17 cellular contexts compared by ENCODE assay signal in the genomic region with DNA sequence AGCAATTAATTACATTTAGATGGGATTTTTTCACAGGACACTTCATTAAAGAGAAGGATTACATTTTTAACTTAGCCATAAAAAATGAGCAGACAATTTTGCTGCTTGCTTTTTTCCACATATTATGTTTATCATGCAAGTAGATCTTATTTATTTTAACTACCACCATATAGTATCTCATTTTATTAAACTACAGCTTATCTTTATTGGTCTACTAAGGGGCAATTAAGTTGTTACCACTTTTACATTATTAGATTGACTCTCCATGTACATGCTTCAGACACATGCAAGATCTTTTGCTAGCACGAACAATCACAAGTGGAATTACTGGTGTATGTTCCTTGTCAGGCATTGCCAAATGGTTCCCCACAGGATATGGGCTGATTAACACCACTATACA.
DNase-seq lines count a peak whose midpoint lies in the region; ATAC-seq, FAIRE-seq and TF ChIP-seq lines count a peak whose summit lies in the region.
"Had no signal": no experiment of that assay in that cellular context is flagged by ENCODE, and none has a peak within 500 bp of the region (broad histone marks: within the 10 kb centered on the region; RNA-seq: fewer than 3 reads in every experiment).

No MANE protein-coding gene starts in this region.

- no peaks in the 10 kb centered on the region for H3K79me2 ChIP-seq in endothelial cell of umbilical vein (ENCODE audit: control insufficient read depth, insufficient read depth, low read length)

- H3K4me3 ChIP-seq in endothelial cell of umbilical vein (replicated peaks in 1 of 3; ENCODE audit: insufficient read depth in 1 of 3, low read depth in 1 of 3, low read length in 3 of 3), result no peak overlapping the region
- no peak overlapping the region for H3K4me3 ChIP-seq in uterus
- H3K4me3 ChIP-seq in colonic mucosa, result no peak overlapping the region

- POLR2A ChIA-PET in HEK293T (lab: Yijun Ruan, JAX) (no interaction called here), endothelial cell of umbilical vein (lab: Charles Lee) (no interaction called here)

- peak overlapping the region; percentile 11 to 90 (median 80) for H3K27ac Mint-ChIP-seq in nephron
- H3K27ac Mint-ChIP-seq: B cell; CD4-positive, alpha-beta T cell; H9; HFFc6; IgD-negative memory B cell had no signal

- no peaks in the 10 kb centered on the region for H4K20me1 ChIP-seq in endothelial cell of umbilical vein (replicated peaks; ENCODE audit: control insufficient read depth, extremely low read depth, insufficient read depth, low read length)

- H3K4me2 ChIP-seq in endothelial cell of umbilical vein (ENCODE audit: insufficient read depth, low read length), result no peak overlapping the region

- dilution Hi-C loops in endothelial cell of umbilical vein (cut with MboI; ENCODE audit: extremely low pct_ligation_motif_present, low sequenced_read_pairs), result no loop called here

- H3K27ac ChIP-seq in endothelial cell of umbilical vein (ENCODE audit: insufficient read depth, low read depth, low read length) (no peak overlapping the region), uterus (peak overlapping the region; percentile 75 to 87), colonic mucosa (no peak overlapping the region)

- no peaks in the 10 kb centered on the region for H3K36me3 Mint-ChIP-seq in nephron (ENCODE audit: low read depth)
- H3K36me3 Mint-ChIP-seq: IgD-negative memory B cell had no signal

- TF ChIP-seq POLR2A in endothelial cell of umbilical vein (IDR thresholded peaks at IDR 0.05; ENCODE audit: low read depth, low read length) (no peak), uterus (IDR thresholded peaks at IDR 0.05) (no peak)

- CTCF ChIA-PET in HEK293T (lab: Yijun Ruan, JAX) (interaction anchor here (0.6 to 0.7 kb wide), 2 partner anchors 8 to 60 kb away, joined by 3 to 4 read pairs; no protein-coding TSS in a partner anchor), endothelial cell of umbilical vein (lab: Charles Lee) (interaction anchor here (1.7 to 3.0 kb wide), 3 partner anchors 61 to 871 kb away, joined by 8 to 13 read pairs (median 9); no protein-coding TSS in a partner anchor)

- H3K27me3 Mint-ChIP-seq in nephron (ENCODE audit: low read depth), result no peaks in the 10 kb centered on the region
- H3K27me3 Mint-ChIP-seq: B cell; CD4-positive, alpha-beta T cell had no signal

- H3K9me1 ChIP-seq in endothelial cell of umbilical vein (replicated peaks; ENCODE audit: control insufficient read depth, extremely low read depth, insufficient read depth, low read length), result no peaks in the 10 kb centered on the region

- FAIRE-seq in endothelial cell of umbilical vein (lab: Jason Lieb, UNC), result no peak

- H3K4me1 ChIP-seq in endothelial cell of umbilical vein (ENCODE audit: control insufficient read depth, extremely low read depth, insufficient read depth, low read length) (peaks cover 15% of the 10 kb centered on the region), uterus (peaks cover 0 to 27% of the 10 kb centered on the region in 2 donors), colonic mucosa (no peaks in the 10 kb centered on the region)

- intact Hi-C loops in endothelial cell of umbilical vein (cut with micrococcal nuclease), result no loop called here
- intact Hi-C loops in uterus (cut with DNase I; ENCODE audit: low total_unique reads), result no loop called here
- intact Hi-C loops in colonic mucosa (cut with DNase I), result loop anchor here (5.0 to 10.0 kb wide), 2 partner anchors 60 to 472 kb away; no protein-coding TSS in a partner anchor

- H2AFZ ChIP-seq in endothelial cell of umbilical vein (ENCODE audit: low read depth, low read length), result peak overlapping the region; percentile 64

- H3K9me3 Mint-ChIP-seq in nephron, result no peaks in the 10 kb centered on the region
- H3K9me3 Mint-ChIP-seq: CD4-positive, alpha-beta T cell; H9; HFFc6; IgD-negative memory B cell had no signal

- no peak overlapping the region for H3K4me3 Mint-ChIP-seq in nephron
- H3K4me3 Mint-ChIP-seq: B cell; CD4-positive, alpha-beta T cell; H9; HFFc6; IgD-negative memory B cell had no signal

- H3K27me3 ChIP-seq in endothelial cell of umbilical vein (ENCODE audit: control insufficient read depth in 2 of 2, insufficient read depth in 2 of 2, low read length in 2 of 2) (no peaks in the 10 kb centered on the region), uterus (no peaks in the 10 kb centered on the region), colonic mucosa (no peaks in the 10 kb centered on the region)

- peaks cover 27% of the 10 kb centered on the region for H3K4me1 Mint-ChIP-seq in nephron

- TF ChIP-seq CTCF in endothelial cell of umbilical vein (IDR thresholded peaks at IDR 0.05; ENCODE audit: extremely low read depth in 1 of 2, insufficient read depth in 1 of 2, low read depth in 1 of 2, low read length in 2 of 2), result no peak
- TF ChIP-seq CTCF in nephron (IDR thresholded peaks at IDR 0.05; ENCODE audit: unreplicated experiment in 3 of 3), result no peak
- no peak for TF ChIP-seq CTCF in uterus (IDR thresholded peaks at IDR 0.05)
- TF ChIP-seq CTCF in colonic mucosa (IDR thresholded peaks at IDR 0.05), result no peak

- ATAC-seq in GM21447 (IDR thresholded peaks at IDR 0.05; ENCODE audit: unreplicated experiment), result no peak

- H3K9me3 ChIP-seq in endothelial cell of umbilical vein (replicated peaks; ENCODE audit: control insufficient read depth, insufficient read depth, low read length), result no peaks in the 10 kb centered on the region
- no peaks in the 10 kb centered on the region for H3K9me3 ChIP-seq in uterus
- H3K9me3 ChIP-seq in colonic mucosa, result no peaks in the 10 kb centered on the region

- H3K9ac ChIP-seq in endothelial cell of umbilical vein (replicated peaks; ENCODE audit: extremely low read depth, insufficient read depth, low read length), result no peak overlapping the region
- no peak overlapping the region for H3K9ac ChIP-seq in colonic mucosa (ENCODE audit: low read depth in 2 of 2, low read length in 2 of 2)

- H3K36me3 ChIP-seq in endothelial cell of umbilical vein (ENCODE audit: control insufficient read depth in 2 of 2, extremely low read depth in 1 of 2, insufficient read depth in 2 of 2, low read length in 2 of 2), result no peaks in the 10 kb centered on the region
- no peaks in the 10 kb centered on the region for H3K36me3 ChIP-seq in uterus
- no peaks in the 10 kb centered on the region for H3K36me3 ChIP-seq in colonic mucosa

- BruUV-seq in endothelial cell of umbilical vein (replicated peaks; lab: Mats Ljungman, UMichigan), result no TSS peak

- DNase-seq in HEK293T (ENCODE audit: extremely low spot score) (no peak), endothelial cell of umbilical vein (ENCODE audit: low read depth, low spot score) (peak; percentile 80), uterus (no peak), kidney tubule cell (ENCODE audit: low spot score) (no peak), colonic mucosa (no peak)
- DNase-seq: ACHN; C1 segment of cervical spinal cord; Calu3; CD4-positive, alpha-beta T cell; DMS 273 treated with DMSO at 0.1 percent for 48 hours; GOT3; H9; HFFc6 had no signal

TF ChIP-seq in HEK293T, 16 proteins besides CTCF, POLR2A, EP300 and RAD21:
- no peak for TF ChIP-seq FOXA1 (IDR thresholded peaks at IDR 0.05)
- TF ChIP-seq FOXM1 (IDR thresholded peaks at IDR 0.05; ENCODE audit: borderline replicate concordance), result no peak
- no peak for TF ChIP-seq BHLHE40 (IDR thresholded peaks at IDR 0.05; ENCODE audit: borderline replicate concordance)
- TF ChIP-seq PKNOX1 (IDR thresholded peaks at IDR 0.05), result peak; percentile 50; the same call in 1 of the 2 replicates
- TF ChIP-seq ARNT (IDR thresholded peaks at IDR 0.05), result peak; percentile 96
- TF ChIP-seq CTBP1 (IDR thresholded peaks at IDR 0.05; ENCODE audit: borderline replicate concordance), result peak; percentile 69; the same call in 1 of the 2 replicates
- no peak for TF ChIP-seq LEF1 (IDR thresholded peaks at IDR 0.05; ENCODE audit: borderline replicate concordance)

TF ChIP-seq in endothelial cell of umbilical vein, 7 proteins besides CTCF, POLR2A, EP300 and RAD21:
- TF ChIP-seq, protein P1, sequence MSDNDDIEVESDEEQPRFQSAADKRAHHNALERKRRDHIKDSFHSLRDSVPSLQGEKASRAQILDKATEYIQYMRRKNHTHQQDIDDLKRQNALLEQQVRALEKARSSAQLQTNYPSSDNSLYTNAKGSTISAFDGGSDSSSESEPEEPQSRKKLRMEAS (IDR thresholded peaks at IDR 0.05; ENCODE audit: insufficient read depth, insufficient read length), result no peak
- TF ChIP-seq POLR2AphosphoS5 (IDR thresholded peaks at IDR 0.05; ENCODE audit: insufficient read depth, low read depth, low read length) (no peak), MYC (IDR thresholded peaks at IDR 0.05; ENCODE audit: low read depth, low read length) (no peak), GATA2 (IDR thresholded peaks at IDR 0.05; ENCODE audit: insufficient read depth, insufficient read length, low read depth, low read length) (no peak), EZH2 (IDR thresholded peaks at IDR 0.05; ENCODE audit: borderline replicate concordance, low read depth, low read length, severe bottlenecking) (no peak), FOS (IDR thresholded peaks at IDR 0.05; ENCODE audit: borderline replicate concordance, insufficient read depth, low read length) (no peak), JUN (IDR thresholded peaks at IDR 0.05; ENCODE audit: borderline replicate concordance, insufficient read depth, insufficient read length, low read depth) (no peak)
TF ChIP-seq in endothelial cell of umbilical vein: peak in this region for 0.

Comparison
In these comparisons a context has a peak if more than half of its experiments do, and no peak if none do; other contexts are left out.
1. H3K27ac ChIP-seq: peak in uterus (2 of 2); none in endothelial cell of umbilical vein (single experiment) and colonic mucosa (single experiment).